Comparison of ENCODE assay signal across 1 cellular context in genomic region chr4:37762294-37763163, GRCh38.
TF ChIP-seq lines count a peak whose summit lies in the region.

No MANE protein-coding gene starts in this region.

TF ChIP-seq in HepG2, 621 proteins besides CTCF, POLR2A, EP300 and RAD21 (continued from another document and continues in another):
- no peak for TF ChIP-seq HMGXB3 (CRISPR knock-in tag; IDR thresholded peaks at IDR 0.05; ENCODE audit: borderline replicate concordance)
- TF ChIP-seq NR1H2 (CRISPR knock-in tag; IDR thresholded peaks at IDR 0.05; ENCODE audit: borderline replicate concordance, low read depth) = no peak
- TF ChIP-seq MYPOP (CRISPR knock-in tag; IDR thresholded peaks at IDR 0.05) = no peak
- no peak for TF ChIP-seq ATF6 (CRISPR knock-in tag; conservative IDR thresholded peaks at IDR 0.05)
- no peak for TF ChIP-seq AKAP8 (CRISPR knock-in tag; IDR thresholded peaks at IDR 0.05)
- no peak for TF ChIP-seq ZNF253 (CRISPR knock-in tag; IDR thresholded peaks at IDR 0.05; ENCODE audit: borderline replicate concordance)
- TF ChIP-seq U2AF1 (optimal IDR thresholded peaks at IDR 0.05; ENCODE audit: low read depth, low read length) = no peak
- no peak for TF ChIP-seq ZBTB2 (CRISPR knock-in tag; IDR thresholded peaks at IDR 0.05; ENCODE audit: low read depth)
- no peak for TF ChIP-seq ZSCAN22 (CRISPR knock-in tag; IDR thresholded peaks at IDR 0.05)
- no peak for TF ChIP-seq PHB2 (IDR thresholded peaks at IDR 0.05; ENCODE audit: partially characterized antibody)
- no peak for TF ChIP-seq MAFF (IDR thresholded peaks at IDR 0.05; ENCODE audit: low read depth, low read length)
- TF ChIP-seq NFRKB (IDR thresholded peaks at IDR 0.05) = no peak
- TF ChIP-seq ZBTB10 (CRISPR knock-in tag; IDR thresholded peaks at IDR 0.05; ENCODE audit: borderline replicate concordance) = no peak
- no peak for TF ChIP-seq ZFAT (CRISPR knock-in tag; conservative IDR thresholded peaks at IDR 0.05)
- TF ChIP-seq FOXJ3 (CRISPR knock-in tag; IDR thresholded peaks at IDR 0.05; ENCODE audit: borderline replicate concordance) = no peak
- TF ChIP-seq ZNF644 (CRISPR knock-in tag; IDR thresholded peaks at IDR 0.05; ENCODE audit: low read depth) = no peak
- TF ChIP-seq DDIT3 (CRISPR knock-in tag; IDR thresholded peaks at IDR 0.05) = no peak
- TF ChIP-seq ZNF446 (CRISPR knock-in tag; IDR thresholded peaks at IDR 0.05) = no peak
- TF ChIP-seq ZNF713 (CRISPR knock-in tag; IDR thresholded peaks at IDR 0.05) = no peak
- TF ChIP-seq ZNF431 (CRISPR knock-in tag; IDR thresholded peaks at IDR 0.05; ENCODE audit: borderline replicate concordance, low read depth) = no peak
- TF ChIP-seq ZNF678 (CRISPR knock-in tag; IDR thresholded peaks at IDR 0.05) = no peak
- no peak for TF ChIP-seq HOXA5 (CRISPR knock-in tag; IDR thresholded peaks at IDR 0.05)
- TF ChIP-seq AGO2 (optimal IDR thresholded peaks at IDR 0.05; ENCODE audit: low read depth, low read length) = no peak
- no peak for TF ChIP-seq PPARG (CRISPR knock-in tag; conservative IDR thresholded peaks at IDR 0.05)
- peak; percentile 88 for TF ChIP-seq ZNF143 (CRISPR knock-in tag; IDR thresholded peaks at IDR 0.05)
- no peak for TF ChIP-seq U2AF2 (IDR thresholded peaks at IDR 0.05; ENCODE audit: low read depth, low read length)
- TF ChIP-seq RXRB (CRISPR knock-in tag; IDR thresholded peaks at IDR 0.05; ENCODE audit: borderline replicate concordance) = no peak
- TF ChIP-seq NFIC (IDR thresholded peaks at IDR 0.05; ENCODE audit: low read length) = no peak
- TF ChIP-seq ZFP36L1 (CRISPR knock-in tag; IDR thresholded peaks at IDR 0.05) = no peak
- TF ChIP-seq ZNF687 (CRISPR knock-in tag; IDR thresholded peaks at IDR 0.05) = no peak
- peak; percentile 76 for TF ChIP-seq USF2 (IDR thresholded peaks at IDR 0.05; ENCODE audit: low read depth, low read length)
- peak; percentile 89; the same call in 1 of the 2 replicates for TF ChIP-seq USF2 (CRISPR knock-in tag; IDR thresholded peaks at IDR 0.05; ENCODE audit: borderline replicate concordance)
- no peak for TF ChIP-seq JDP2 (CRISPR knock-in tag; IDR thresholded peaks at IDR 0.05; ENCODE audit: borderline replicate concordance)
- no peak for TF ChIP-seq ZNF563 (CRISPR knock-in tag; IDR thresholded peaks at IDR 0.05)
- no peak for TF ChIP-seq IKZF5 (CRISPR knock-in tag; IDR thresholded peaks at IDR 0.05)
- TF ChIP-seq SIN3A (IDR thresholded peaks at IDR 0.05; ENCODE audit: borderline replicate concordance, low read depth, low read length) = no peak
- no peak for TF ChIP-seq KLF16 (CRISPR knock-in tag; IDR thresholded peaks at IDR 0.05)
- TF ChIP-seq ZSCAN29 (CRISPR knock-in tag; conservative IDR thresholded peaks at IDR 0.05) = no peak
- TF ChIP-seq ZNF10 (CRISPR knock-in tag; IDR thresholded peaks at IDR 0.05; ENCODE audit: borderline replicate concordance, low read depth) = no peak
- TF ChIP-seq AHR (CRISPR knock-in tag; IDR thresholded peaks at IDR 0.05) = no peak
- TF ChIP-seq MAX (IDR thresholded peaks at IDR 0.05) = no peak
- no peak for TF ChIP-seq ZNF496 (CRISPR knock-in tag; IDR thresholded peaks at IDR 0.05; ENCODE audit: insufficient replicate concordance)
- no peak for TF ChIP-seq YY1 (IDR thresholded peaks at IDR 0.05; ENCODE audit: insufficient read depth, insufficient replicate concordance, low read depth, low read length)
- TF ChIP-seq GTF2F1 (IDR thresholded peaks at IDR 0.05; ENCODE audit: low read length) = no peak
- TF ChIP-seq LBX2 (CRISPR knock-in tag; IDR thresholded peaks at IDR 0.05; ENCODE audit: borderline replicate concordance) = no peak
- no peak for TF ChIP-seq ZNF501 (CRISPR knock-in tag; IDR thresholded peaks at IDR 0.05)
- no peak for TF ChIP-seq RBM22 (optimal IDR thresholded peaks at IDR 0.05; ENCODE audit: low read length)
